In genomic region chr20:17612287-17612974, GRCh38 we compare ENCODE assay signal across 8 cellular contexts. TPM values are rescaled to one million over a fixed set of nuclear protein-coding genes. Genes with fewer than 3 reads are reported as not detected.
A peak's percentile ranks its signal among the peaks of the same experiment; 100 is the strongest.
DNase-seq lines count a peak whose midpoint lies in the region; ATAC-seq and TF ChIP-seq lines count a peak whose summit lies in the region.

No MANE protein-coding gene starts in this region.

- H3K9ac ChIP-seq in HCT116 (ENCODE audit: low read length): no peak overlapping the region

- no peak for TF ChIP-seq RAD21 in HCT116 (IDR thresholded peaks at IDR 0.05; ENCODE audit: low read depth)

- ATAC-seq in HCT116 (peak; percentile 7; the same call in 1 of the 2 replicates), psoas muscle (peak in 2 of 4 donors; percentile 4 to 6), HG02870 (IDR thresholded peaks at IDR 0.05; ENCODE audit: unreplicated experiment) (no peak)

- peak overlapping the region; percentile 40; the same call in 1 of the 2 replicates for H3K27ac ChIP-seq in HCT116 (ENCODE audit: low read depth, low read length)
- peak overlapping the region; percentile 30 for H3K27ac ChIP-seq in psoas muscle

- H3K36me3 ChIP-seq in HCT116 (ENCODE audit: control insufficient read depth in 1 of 2, insufficient read depth in 2 of 2, low read length in 2 of 2): peaks cover 3 to 10% of the 10 kb centered on the region in 2 experiments; a peak in 3 of 4 replicates
- H3K36me3 ChIP-seq in psoas muscle (ENCODE audit: insufficient read depth in 1 of 2, low read depth in 1 of 2): peaks cover 0 to 26% of the 10 kb centered on the region in 2 donors
- H3K36me3 ChIP-seq in BE2C: peaks cover 8% of the 10 kb centered on the region

- DNase-seq in HCT116 (ENCODE audit: low read depth, low spot score): no peak
- DNase-seq in activated CD8-positive, alpha-beta memory T cell treated with anti-CD3 and anti-CD28 coated beads, Interleukin-2, amount 50 U/mL, for 1 hour (ENCODE audit: extremely low read depth): peak; percentile 13
- peak; percentile 70 for DNase-seq in fibroblast of gingiva (ENCODE audit: low read depth)
- peak in 1 of 2 donors; percentile 53 for DNase-seq in psoas muscle
- no peak for DNase-seq in NAMALWA (ENCODE audit: low spot score)
- no peak for DNase-seq in BE2C
- no peak for DNase-seq in nucleus accumbens (lab: John Stamatoyannopoulos, UW)

- H3K9me2 ChIP-seq in HCT116 (ENCODE audit: insufficient read depth): no peaks in the 10 kb centered on the region

- POLR2A ChIA-PET in HCT116 (lab: Charles Lee): no interaction called here

- TF ChIP-seq POLR2A in HCT116 (IDR thresholded peaks at IDR 0.05; ENCODE audit: borderline replicate concordance, extremely low read depth, insufficient read depth, insufficient read length): no peak

- no peak overlapping the region for H3K4me2 ChIP-seq in HCT116 (ENCODE audit: low read length)

- no peaks in the 10 kb centered on the region for H4K20me1 ChIP-seq in HCT116 (ENCODE audit: insufficient read depth)

- H3K27me3 ChIP-seq in HCT116 (ENCODE audit: insufficient read depth, low read length) (no peaks in the 10 kb centered on the region), psoas muscle (ENCODE audit: insufficient read depth in 3 of 3, low read length in 2 of 3) (no peaks in the 10 kb centered on the region), BE2C (no peaks in the 10 kb centered on the region)

- no peak overlapping the region for H2AFZ ChIP-seq in HCT116 (ENCODE audit: low read depth, low read length, poor library complexity, severe bottlenecking)

- intact Hi-C loops in HCT116 (cut with micrococcal nuclease): no loop called here
- intact Hi-C loops in psoas muscle (cut with DNase I): no loop called here

- no peaks in the 10 kb centered on the region for H3K79me2 ChIP-seq in HCT116 (ENCODE audit: insufficient read depth, low read length)

- H3K4me1 ChIP-seq in HCT116 (ENCODE audit: control insufficient read depth in 1 of 2, insufficient read depth in 2 of 2, low read length in 2 of 2) (no peaks in the 10 kb centered on the region), psoas muscle (peaks cover 6% of the 10 kb centered on the region), BE2C (0 out of 2 replicates have a peak, but pooled peaks cover 3% of the 10 kb centered on the region)

- TF ChIP-seq CTCF in HCT116 (IDR thresholded peaks at IDR 0.05 in 2 of 3, conservative IDR thresholded peaks at IDR 0.05 in 1 of 3; ENCODE audit: borderline replicate concordance in 1 of 3, insufficient read depth in 1 of 3, low read depth in 2 of 3, low read length in 2 of 3) (no peak), psoas muscle (IDR thresholded peaks at IDR 0.05) (no peak), BE2C (IDR thresholded peaks at IDR 0.05; ENCODE audit: low read depth, low read length) (no peak)

- WGBS in psoas muscle, 3 donors: 71 to 75% (median 72%) methylated on average over 16 of the region's 16 CpGs

- CTCF ChIA-PET in HCT116 (lab: Charles Lee): no interaction called here

- no peak overlapping the region for H3K4me3 ChIP-seq in HCT116 (replicated peaks in 1 of 2; ENCODE audit: low read depth in 1 of 2, low read length in 2 of 2)
- H3K4me3 ChIP-seq in psoas muscle: no peak overlapping the region
- H3K4me3 ChIP-seq in BE2C (ENCODE audit: low read depth, low read length): no peak overlapping the region

- RAD21 ChIA-PET in HCT116 (lab: Charles Lee; ENCODE audit: low non-redundant PET in 1 of 2, low total read pairs in 2 of 2, uncharacterized antibody in 2 of 2, unreplicated experiment in 2 of 2): no interaction called here

- H3K9me3 ChIP-seq in HCT116 (ENCODE audit: control insufficient read depth in 1 of 2, insufficient read depth in 1 of 2, low read depth in 1 of 2, low read length in 2 of 2): no peaks in the 10 kb centered on the region
- no peaks in the 10 kb centered on the region for H3K9me3 ChIP-seq in psoas muscle
- H3K9me3 ChIP-seq in BE2C: no peaks in the 10 kb centered on the region

- no TSS peak for BruUV-seq in HCT116 (replicated peaks; lab: Mats Ljungman, UMichigan)

TF ChIP-seq in HCT116, 20 proteins besides CTCF, POLR2A, EP300 and RAD21:
- TF ChIP-seq JUND (IDR thresholded peaks at IDR 0.05) (no peak), ZNF274 (IDR thresholded peaks at IDR 0.05; ENCODE audit: low read depth, low read length) (no peak), TCF7L2 (IDR thresholded peaks at IDR 0.05; ENCODE audit: borderline replicate concordance, extremely low read depth, insufficient read depth, insufficient read length) (no peak), POLR2AphosphoS5 (IDR thresholded peaks at IDR 0.05; ENCODE audit: low read depth, low read length) (peak; percentile 20; the same call in 1 of the 2 replicates), ZFX (IDR thresholded peaks at IDR 0.05) (no peak), SIN3A (IDR thresholded peaks at IDR 0.05; ENCODE audit: low read depth) (no peak)

RNA-seq across cellular contexts. Expression of gene DSTN, which starts 42.6 kb away (rescaled TPM):
- total RNA-seq in HCT116 (2021; ENCODE audit: unreplicated experiment): 202 TPM
- 96.2 and 121 TPM in 2 replicates for polyA plus RNA-seq in HCT116 (2012)
- total RNA-seq in psoas muscle: 10 to 100 TPM; 45.6 to 82.3 (median 66.2) TPM
- polyA plus RNA-seq in psoas muscle: 100 to 1,000 TPM in 2 of 3 donors, 10 to 100 TPM in 1; 88.1 to 202 (median 115) TPM
- 211 TPM for polyA plus RNA-seq in BE2C (2012; ENCODE audit: insufficient read depth, insufficient read length, low read depth)

Comparison
In these comparisons a context has a peak if more than half of its experiments do, and no peak if none do; other contexts are left out.
1. DNase-seq: peak in activated CD8-positive, alpha-beta memory T cell treated with anti-CD3 and anti-CD28 coated beads, Interleukin-2, amount 50 U/mL, for 1 hour (single experiment) and fibroblast of gingiva (single experiment); none in HCT116 (single experiment), NAMALWA (single experiment), BE2C (single experiment) and nucleus accumbens (0 of 56).